Comparison of ENCODE assay signal across 1 cellular context in the genomic region with DNA sequence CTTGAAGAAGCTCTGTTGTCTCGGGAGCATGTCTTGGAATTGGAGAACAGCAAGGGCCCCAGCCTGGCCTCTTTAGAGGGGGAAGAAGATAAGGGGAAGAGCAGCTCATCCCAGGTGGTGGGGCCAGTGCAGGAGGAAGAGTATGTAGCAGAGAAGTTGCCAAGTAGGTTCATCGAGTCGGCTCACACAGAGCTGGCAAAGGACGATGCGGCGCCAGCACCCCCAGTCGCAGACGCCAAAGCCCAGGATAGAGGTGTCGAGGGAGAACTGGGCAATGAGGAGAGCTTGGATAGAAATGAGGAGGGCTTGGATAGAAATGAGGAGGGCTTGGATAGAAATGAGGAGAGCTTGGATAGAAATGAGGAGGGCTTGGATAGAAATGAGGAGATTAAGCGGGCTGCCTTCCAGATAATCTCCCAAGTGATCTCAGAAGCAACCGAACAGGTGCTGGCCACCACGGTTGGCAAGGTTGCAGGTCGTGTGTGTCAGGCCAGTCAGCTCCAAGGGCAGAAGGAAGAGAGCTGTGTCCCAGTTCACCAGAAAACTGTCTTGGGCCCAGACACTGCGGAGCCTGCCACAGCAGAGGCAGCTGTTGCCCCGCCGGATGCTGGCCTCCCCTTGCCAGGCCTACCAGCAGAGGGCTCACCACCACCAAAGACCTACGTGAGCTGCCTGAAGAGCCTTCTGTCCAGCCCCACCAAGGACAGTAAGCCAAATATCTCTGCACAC.
TF ChIP-seq lines count a peak whose summit lies in the region.

No MANE protein-coding gene starts in this region.

TF ChIP-seq in HepG2, 621 proteins besides CTCF, POLR2A, EP300 and RAD21 (continued from another document):
- TF ChIP-seq, protein P1, sequence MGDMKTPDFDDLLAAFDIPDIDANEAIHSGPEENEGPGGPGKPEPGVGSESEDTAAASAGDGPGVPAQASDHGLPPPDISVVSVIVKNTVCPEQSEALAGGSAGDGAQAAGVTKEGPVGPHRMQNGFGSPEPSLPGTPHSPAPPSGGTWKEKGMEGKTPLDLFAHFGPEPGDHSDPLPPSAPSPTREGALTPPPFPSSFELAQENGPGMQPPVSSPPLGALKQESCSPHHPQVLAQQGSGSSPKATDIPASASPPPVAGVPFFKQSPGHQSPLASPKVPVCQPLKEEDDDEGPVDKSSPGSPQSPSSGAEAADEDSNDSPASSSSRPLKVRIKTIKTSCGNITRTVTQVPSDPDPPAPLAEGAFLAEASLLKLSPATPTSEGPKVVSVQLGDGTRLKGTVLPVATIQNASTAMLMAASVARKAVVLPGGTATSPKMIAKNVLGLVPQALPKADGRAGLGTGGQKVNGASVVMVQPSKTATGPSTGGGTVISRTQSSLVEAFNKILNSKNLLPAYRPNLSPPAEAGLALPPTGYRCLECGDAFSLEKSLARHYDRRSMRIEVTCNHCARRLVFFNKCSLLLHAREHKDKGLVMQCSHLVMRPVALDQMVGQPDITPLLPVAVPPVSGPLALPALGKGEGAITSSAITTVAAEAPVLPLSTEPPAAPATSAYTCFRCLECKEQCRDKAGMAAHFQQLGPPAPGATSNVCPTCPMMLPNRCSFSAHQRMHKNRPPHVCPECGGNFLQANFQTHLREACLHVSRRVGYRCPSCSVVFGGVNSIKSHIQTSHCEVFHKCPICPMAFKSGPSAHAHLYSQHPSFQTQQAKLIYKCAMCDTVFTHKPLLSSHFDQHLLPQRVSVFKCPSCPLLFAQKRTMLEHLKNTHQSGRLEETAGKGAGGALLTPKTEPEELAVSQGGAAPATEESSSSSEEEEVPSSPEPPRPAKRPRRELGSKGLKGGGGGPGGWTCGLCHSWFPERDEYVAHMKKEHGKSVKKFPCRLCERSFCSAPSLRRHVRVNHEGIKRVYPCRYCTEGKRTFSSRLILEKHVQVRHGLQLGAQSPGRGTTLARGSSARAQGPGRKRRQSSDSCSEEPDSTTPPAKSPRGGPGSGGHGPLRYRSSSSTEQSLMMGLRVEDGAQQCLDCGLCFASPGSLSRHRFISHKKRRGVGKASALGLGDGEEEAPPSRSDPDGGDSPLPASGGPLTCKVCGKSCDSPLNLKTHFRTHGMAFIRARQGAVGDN (CRISPR knock-in tag; IDR thresholded peaks at IDR 0.05): peak; percentile 69
- TF ChIP-seq EED (CRISPR knock-in tag; IDR thresholded peaks at IDR 0.05) (0 out of 2 replicates have a peak, but pooled peaks have one; percentile 31), PHF21A (CRISPR knock-in tag; IDR thresholded peaks at IDR 0.05) (no peak), ZNF432 (CRISPR knock-in tag; IDR thresholded peaks at IDR 0.05; ENCODE audit: borderline replicate concordance) (no peak), ZSCAN21 (CRISPR knock-in tag; IDR thresholded peaks at IDR 0.05; ENCODE audit: borderline replicate concordance) (0 out of 2 replicates have a peak, but pooled peaks have one; percentile 27), SATB2 (CRISPR knock-in tag; IDR thresholded peaks at IDR 0.05) (no peak), MTA1 (CRISPR knock-in tag; IDR thresholded peaks at IDR 0.05; ENCODE audit: borderline replicate concordance) (0 out of 2 replicates have a peak, but pooled peaks have one; percentile 71), ETV5 (CRISPR knock-in tag; IDR thresholded peaks at IDR 0.05; ENCODE audit: borderline replicate concordance) (0 out of 2 replicates have a peak, but pooled peaks have one; percentile 13), ZNF670 (CRISPR knock-in tag; IDR thresholded peaks at IDR 0.05; ENCODE audit: borderline replicate concordance) (no peak), ZNF225 (CRISPR knock-in tag; IDR thresholded peaks at IDR 0.05) (peak; percentile 12; the same call in 1 of the 2 replicates), HMG20A (CRISPR knock-in tag; IDR thresholded peaks at IDR 0.05; ENCODE audit: borderline replicate concordance) (no peak), HNRNPL (IDR thresholded peaks at IDR 0.05; ENCODE audit: low read depth, low read length) (0 out of 2 replicates have a peak, but pooled peaks have one; percentile 38)
- TF ChIP-seq, protein P2, sequence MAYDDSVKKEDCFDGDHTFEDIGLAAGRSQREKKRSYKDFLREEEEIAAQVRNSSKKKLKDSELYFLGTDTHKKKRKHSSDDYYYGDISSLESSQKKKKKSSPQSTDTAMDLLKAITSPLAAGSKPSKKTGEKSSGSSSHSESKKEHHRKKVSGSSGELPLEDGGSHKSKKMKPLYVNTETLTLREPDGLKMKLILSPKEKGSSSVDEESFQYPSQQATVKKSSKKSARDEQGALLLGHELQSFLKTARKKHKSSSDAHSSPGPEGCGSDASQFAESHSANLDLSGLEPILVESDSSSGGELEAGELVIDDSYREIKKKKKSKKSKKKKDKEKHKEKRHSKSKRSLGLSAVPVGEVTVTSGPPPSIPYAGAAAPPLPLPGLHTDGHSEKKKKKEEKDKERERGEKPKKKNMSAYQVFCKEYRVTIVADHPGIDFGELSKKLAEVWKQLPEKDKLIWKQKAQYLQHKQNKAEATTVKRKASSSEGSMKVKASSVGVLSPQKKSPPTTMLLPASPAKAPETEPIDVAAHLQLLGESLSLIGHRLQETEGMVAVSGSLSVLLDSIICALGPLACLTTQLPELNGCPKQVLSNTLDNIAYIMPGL (CRISPR knock-in tag; IDR thresholded peaks at IDR 0.05; ENCODE audit: borderline replicate concordance in 1 of 2, low read depth in 1 of 2): 0 out of 4 replicates have a peak, but pooled peaks of 1 of the 2 experiments have one; percentile 37
- TF ChIP-seq, protein P3, sequence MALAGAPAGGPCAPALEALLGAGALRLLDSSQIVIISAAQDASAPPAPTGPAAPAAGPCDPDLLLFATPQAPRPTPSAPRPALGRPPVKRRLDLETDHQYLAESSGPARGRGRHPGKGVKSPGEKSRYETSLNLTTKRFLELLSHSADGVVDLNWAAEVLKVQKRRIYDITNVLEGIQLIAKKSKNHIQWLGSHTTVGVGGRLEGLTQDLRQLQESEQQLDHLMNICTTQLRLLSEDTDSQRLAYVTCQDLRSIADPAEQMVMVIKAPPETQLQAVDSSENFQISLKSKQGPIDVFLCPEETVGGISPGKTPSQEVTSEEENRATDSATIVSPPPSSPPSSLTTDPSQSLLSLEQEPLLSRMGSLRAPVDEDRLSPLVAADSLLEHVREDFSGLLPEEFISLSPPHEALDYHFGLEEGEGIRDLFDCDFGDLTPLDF (CRISPR knock-in tag; IDR thresholded peaks at IDR 0.05): no peak
- TF ChIP-seq, protein P4, sequence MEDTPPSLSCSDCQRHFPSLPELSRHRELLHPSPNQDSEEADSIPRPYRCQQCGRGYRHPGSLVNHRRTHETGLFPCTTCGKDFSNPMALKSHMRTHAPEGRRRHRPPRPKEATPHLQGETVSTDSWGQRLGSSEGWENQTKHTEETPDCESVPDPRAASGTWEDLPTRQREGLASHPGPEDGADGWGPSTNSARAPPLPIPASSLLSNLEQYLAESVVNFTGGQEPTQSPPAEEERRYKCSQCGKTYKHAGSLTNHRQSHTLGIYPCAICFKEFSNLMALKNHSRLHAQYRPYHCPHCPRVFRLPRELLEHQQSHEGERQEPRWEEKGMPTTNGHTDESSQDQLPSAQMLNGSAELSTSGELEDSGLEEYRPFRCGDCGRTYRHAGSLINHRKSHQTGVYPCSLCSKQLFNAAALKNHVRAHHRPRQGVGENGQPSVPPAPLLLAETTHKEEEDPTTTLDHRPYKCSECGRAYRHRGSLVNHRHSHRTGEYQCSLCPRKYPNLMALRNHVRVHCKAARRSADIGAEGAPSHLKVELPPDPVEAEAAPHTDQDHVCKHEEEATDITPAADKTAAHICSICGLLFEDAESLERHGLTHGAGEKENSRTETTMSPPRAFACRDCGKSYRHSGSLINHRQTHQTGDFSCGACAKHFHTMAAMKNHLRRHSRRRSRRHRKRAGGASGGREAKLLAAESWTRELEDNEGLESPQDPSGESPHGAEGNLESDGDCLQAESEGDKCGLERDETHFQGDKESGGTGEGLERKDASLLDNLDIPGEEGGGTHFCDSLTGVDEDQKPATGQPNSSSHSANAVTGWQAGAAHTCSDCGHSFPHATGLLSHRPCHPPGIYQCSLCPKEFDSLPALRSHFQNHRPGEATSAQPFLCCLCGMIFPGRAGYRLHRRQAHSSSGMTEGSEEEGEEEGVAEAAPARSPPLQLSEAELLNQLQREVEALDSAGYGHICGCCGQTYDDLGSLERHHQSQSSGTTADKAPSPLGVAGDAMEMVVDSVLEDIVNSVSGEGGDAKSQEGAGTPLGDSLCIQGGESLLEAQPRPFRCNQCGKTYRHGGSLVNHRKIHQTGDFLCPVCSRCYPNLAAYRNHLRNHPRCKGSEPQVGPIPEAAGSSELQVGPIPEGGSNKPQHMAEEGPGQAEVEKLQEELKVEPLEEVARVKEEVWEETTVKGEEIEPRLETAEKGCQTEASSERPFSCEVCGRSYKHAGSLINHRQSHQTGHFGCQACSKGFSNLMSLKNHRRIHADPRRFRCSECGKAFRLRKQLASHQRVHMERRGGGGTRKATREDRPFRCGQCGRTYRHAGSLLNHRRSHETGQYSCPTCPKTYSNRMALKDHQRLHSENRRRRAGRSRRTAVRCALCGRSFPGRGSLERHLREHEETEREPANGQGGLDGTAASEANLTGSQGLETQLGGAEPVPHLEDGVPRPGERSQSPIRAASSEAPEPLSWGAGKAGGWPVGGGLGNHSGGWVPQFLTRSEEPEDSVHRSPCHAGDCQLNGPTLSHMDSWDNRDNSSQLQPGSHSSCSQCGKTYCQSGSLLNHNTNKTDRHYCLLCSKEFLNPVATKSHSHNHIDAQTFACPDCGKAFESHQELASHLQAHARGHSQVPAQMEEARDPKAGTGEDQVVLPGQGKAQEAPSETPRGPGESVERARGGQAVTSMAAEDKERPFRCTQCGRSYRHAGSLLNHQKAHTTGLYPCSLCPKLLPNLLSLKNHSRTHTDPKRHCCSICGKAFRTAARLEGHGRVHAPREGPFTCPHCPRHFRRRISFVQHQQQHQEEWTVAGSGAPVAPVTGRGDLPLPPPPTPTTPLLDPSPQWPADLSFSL (CRISPR knock-in tag; IDR thresholded peaks at IDR 0.05): no peak
